Comparison of ENCODE assay signal across 26 cellular contexts in genomic region chr2:51000849-51001617, GRCh38. TPM values are rescaled to one million over a fixed set of nuclear protein-coding genes. Genes with fewer than 3 reads are reported as not detected.
A peak's percentile ranks its signal among the peaks of the same experiment; 100 is the strongest.
DNase-seq lines count a peak whose midpoint lies in the region; ATAC-seq, FAIRE-seq and TF ChIP-seq lines count a peak whose summit lies in the region.
"Had no signal": no experiment of that assay in that cellular context is flagged by ENCODE, and none has a peak within 500 bp of the region (broad histone marks: within the 10 kb centered on the region; RNA-seq: fewer than 3 reads in every experiment).

No MANE protein-coding gene starts in this region.

- no peaks in the 10 kb centered on the region for H3K36me3 ChIP-seq in HUES64 (ENCODE audit: insufficient read depth, low read length)
- no peaks in the 10 kb centered on the region for H3K36me3 ChIP-seq in H1 (ENCODE audit: control insufficient read depth in 2 of 4, insufficient read depth in 4 of 4, low read length in 3 of 4)
- H3K36me3 ChIP-seq in smooth muscle cell (ENCODE audit: low read depth), result no peaks in the 10 kb centered on the region
- H3K36me3 ChIP-seq in heart left ventricle, result no peaks in the 10 kb centered on the region
- no peaks in the 10 kb centered on the region for H3K36me3 ChIP-seq in MG63
- H3K36me3 ChIP-seq: cardiac muscle cell, pancreas had no signal

- H2BK15ac ChIP-seq in H1 (ENCODE audit: low read length), result no peak overlapping the region

- H2BK120ac ChIP-seq in H1 (replicated peaks; ENCODE audit: low read depth, low read length), result no peak overlapping the region

- TF ChIP-seq EP300 in H1 (IDR thresholded peaks at IDR 0.05; ENCODE audit: borderline replicate concordance in 1 of 2, low read depth in 2 of 2, low read length in 2 of 2), result no peak; a peak in 1 of 3 replicates

- H3K4ac ChIP-seq in H1 (replicated peaks; ENCODE audit: insufficient read length, low read depth, low read length), result no peak overlapping the region

- no peak overlapping the region for H2BK5ac ChIP-seq in H1 (ENCODE audit: low read depth, low read length)

- POLR2A ChIA-PET in H1 (lab: Charles Lee; ENCODE audit: partially characterized antibody), result interaction anchor here (0.7 kb wide), 1 partner anchor 31 kb away, joined by 3 read pairs; the partner anchor contains the start of gene NRXN1

- no peak overlapping the region for H4K5ac ChIP-seq in H1 (ENCODE audit: insufficient read length, low read depth, low read length)

- DNase-seq in H1 (ENCODE audit: low read depth in 1 of 2, low spot score in 2 of 2) (peak in 1 of 2 experiments; percentile 17), inferior parietal cortex (ENCODE audit: extremely low spot score) (peak; percentile 76), smooth muscle cell (lab: John Stamatoyannopoulos, UW; ENCODE audit: unreplicated experiment) (no peak), hepatic stellate cell (ENCODE audit: low spot score) (no peak), heart left ventricle (no peak), MG63 (no peak)
- DNase-seq: activated CD4-positive, CD25-positive, alpha-beta regulatory T cell treated with anti-CD3 and anti-CD28 coated beads, Interleukin-2, amount 50 U/mL, for 72 hours; activated CD8-positive, alpha-beta T cell treated with anti-CD3 and anti-CD28 coated beads for 36 hours; activated gamma-delta T cell; activated T-cell treated with anti-CD3 and anti-CD28 coated beads for 4 hours; cortex of kidney; DMS 273 treated with DMSO at 0.1 percent for 48 hours; HCEC 1CT; kidney glomerular epithelial cell; NCI-H1436; NCI-H2171 treated with DMSO at 0.1 percent for 48 hours; NCI-H774; pancreas had no signal

- H3K23ac ChIP-seq in H1 (ENCODE audit: insufficient read length), result no peak overlapping the region

- intact Hi-C loops in heart left ventricle (cut with DNase I), result no loop called here

- H3K56ac ChIP-seq in H1 (replicated peaks; ENCODE audit: insufficient read length, low read depth, low read length), result no peak overlapping the region

- peak overlapping the region; percentile 87 for H3K27ac ChIP-seq in HUES64 (ENCODE audit: low read depth, low read length)
- H3K27ac ChIP-seq in H1 (ENCODE audit: low read depth, low read length), result no peak overlapping the region
- H3K27ac ChIP-seq in smooth muscle cell (ENCODE audit: low read depth), result no peak overlapping the region
- H3K27ac ChIP-seq in heart left ventricle, result no peak overlapping the region
- H3K27ac ChIP-seq: cardiac muscle cell, pancreas had no signal

- H3K27me3 ChIP-seq in HUES64 (ENCODE audit: insufficient read depth, low read length), result no peaks in the 10 kb centered on the region
- no peaks in the 10 kb centered on the region for H3K27me3 ChIP-seq in H1 (replicated peaks in 1 of 4; ENCODE audit: control insufficient read depth in 3 of 4, extremely low read depth in 1 of 4, insufficient read depth in 3 of 4, low read length in 3 of 4)
- H3K27me3 ChIP-seq in smooth muscle cell (ENCODE audit: low read depth), result no peaks in the 10 kb centered on the region
- H3K27me3 ChIP-seq in heart left ventricle, result no peaks in the 10 kb centered on the region
- H3K27me3 ChIP-seq in MG63, result no peaks in the 10 kb centered on the region
- H3K27me3 ChIP-seq: cardiac muscle cell, pancreas had no signal

- no peaks in the 10 kb centered on the region for H3K79me1 ChIP-seq in H1 (ENCODE audit: low read depth, low read length)

- H3K4me1 ChIP-seq in HUES64 (ENCODE audit: insufficient read depth, low read length) (peaks cover 61% of the 10 kb centered on the region), H1 (replicated peaks in 1 of 4; ENCODE audit: control insufficient read depth in 3 of 4, insufficient read depth in 4 of 4, low read length in 3 of 4) (peaks cover 2 to 26% (median 12%) of the 10 kb centered on the region in 4 experiments; a peak in 6 of 7 replicates), smooth muscle cell (ENCODE audit: low read depth) (peaks cover 26% of the 10 kb centered on the region), heart left ventricle (no peaks in the 10 kb centered on the region)
- H3K4me1 ChIP-seq: pancreas had no signal

- no peaks in the 10 kb centered on the region for H3K23me2 ChIP-seq in H1 (ENCODE audit: low read depth, low read length)

- no peak overlapping the region for H2AK5ac ChIP-seq in H1 (ENCODE audit: low read depth, low read length)

- peak overlapping the region; percentile 11; the same call in 1 of the 2 replicates for H3K9ac ChIP-seq in HUES64 (ENCODE audit: low read depth, low read length)
- no peak overlapping the region for H3K9ac ChIP-seq in H1 (replicated peaks in 1 of 4; ENCODE audit: extremely low read depth in 1 of 4, low read depth in 3 of 4, low read length in 3 of 4)
- no peak overlapping the region for H3K9ac ChIP-seq in smooth muscle cell (ENCODE audit: low read depth)

- no peak overlapping the region for H3K18ac ChIP-seq in H1 (ENCODE audit: extremely low read depth, low read length)

- no peak for ATAC-seq in heart left ventricle
- no peak for ATAC-seq in GM19023 (IDR thresholded peaks at IDR 0.05; ENCODE audit: unreplicated experiment)
- ATAC-seq: activated CD8-positive, alpha-beta T cell treated with anti-CD3 and anti-CD28 coated beads for 36 hours; pancreas; Right ventricle myocardium inferior had no signal

- H3K4me3 ChIP-seq in HUES64 (ENCODE audit: low read length) (peak overlapping the region; percentile 15; the same call in 1 of the 2 replicates), H1 (ENCODE audit: extremely low read depth in 1 of 4, insufficient read depth in 2 of 4, low read depth in 3 of 4, low read length in 4 of 4) (peak overlapping the region in 1 of 4 experiments; percentile 39; a peak in 1 of 8 replicates), smooth muscle cell (no peak overlapping the region), heart left ventricle (no peak overlapping the region), MG63 (no peak overlapping the region)
- H3K4me3 ChIP-seq: cardiac muscle cell, pancreas had no signal

- FAIRE-seq in H1 (lab: Jason Lieb, UNC), result peak; percentile 65
- FAIRE-seq: endothelial cell of umbilical vein, pancreas had no signal

- no peak for TF ChIP-seq CTCF in H1 (IDR thresholded peaks at IDR 0.05; ENCODE audit: control extremely low read depth in 1 of 3, insufficient read depth in 1 of 3, low read depth in 1 of 3, low read length in 3 of 3)
- TF ChIP-seq CTCF in smooth muscle cell (IDR thresholded peaks at IDR 0.05; ENCODE audit: borderline replicate concordance, insufficient read depth, poor library complexity, severe bottlenecking), result no peak
- no peak for TF ChIP-seq CTCF in heart left ventricle (IDR thresholded peaks at IDR 0.05)

- CTCF ChIA-PET in H1 (lab: Charles Lee; ENCODE audit: partially characterized antibody), result interaction anchor here (0.5 kb wide), 1 partner anchor 105 kb away, joined by 3 read pairs; no protein-coding TSS in a partner anchor

- no peak overlapping the region for H4K8ac ChIP-seq in H1 (ENCODE audit: extremely low read depth, insufficient read depth, low read length)

- TF ChIP-seq POLR2A in H1 (IDR thresholded peaks at IDR 0.05; ENCODE audit: control extremely low read depth in 1 of 2, low read depth in 2 of 2, low read length in 2 of 2) (no peak), heart left ventricle (IDR thresholded peaks at IDR 0.05) (no peak)

- no peak overlapping the region for H3K14ac ChIP-seq in H1 (ENCODE audit: insufficient read length)

- no peak overlapping the region for H2AFZ ChIP-seq in H1 (ENCODE audit: low read length)
- H2AFZ ChIP-seq in smooth muscle cell (ENCODE audit: low read depth), result peak overlapping the region; percentile 63

- peak overlapping the region; percentile 26 to 52 for H3K4me2 ChIP-seq in H1 (ENCODE audit: insufficient read depth in 1 of 2, low read depth in 2 of 2, low read length in 2 of 2)
- no peak overlapping the region for H3K4me2 ChIP-seq in smooth muscle cell

- H3K79me2 ChIP-seq in H1 (ENCODE audit: control insufficient read depth in 1 of 2, insufficient read depth in 2 of 2, low read length in 2 of 2) (peaks cover 0 to 36% of the 10 kb centered on the region in 2 experiments; a peak in 2 of 4 replicates), smooth muscle cell (ENCODE audit: low read depth) (no peaks in the 10 kb centered on the region)

- no peak overlapping the region for H4K91ac ChIP-seq in H1 (replicated peaks; ENCODE audit: insufficient read length, low read length)

- H3K9me3 ChIP-seq in HUES64 (ENCODE audit: insufficient read depth, low read depth, low read length) (no peaks in the 10 kb centered on the region), H1 (ENCODE audit: insufficient read depth in 2 of 2, low read depth in 1 of 2, low read length in 1 of 2) (no peaks in the 10 kb centered on the region), smooth muscle cell (replicated peaks; ENCODE audit: low read depth) (no peaks in the 10 kb centered on the region), heart left ventricle (no peaks in the 10 kb centered on the region), MG63 (no peaks in the 10 kb centered on the region; the same call in 1 of the 2 replicates)
- H3K9me3 ChIP-seq: pancreas had no signal

- H3F3A ChIP-seq in smooth muscle cell (ENCODE audit: low read depth), result no peaks in the 10 kb centered on the region

- H2BK12ac ChIP-seq in H1 (ENCODE audit: low read depth, low read length), result no peak overlapping the region

- no peak for TF ChIP-seq RAD21 in H1 (IDR thresholded peaks at IDR 0.05 in 1 of 2, conservative IDR thresholded peaks at IDR 0.05 in 1 of 2; ENCODE audit: low read depth in 2 of 2, low read length in 2 of 2)

- H4K20me1 ChIP-seq in H1 (replicated peaks in 1 of 2; ENCODE audit: control insufficient read depth in 1 of 2, insufficient read depth in 2 of 2, low read length in 2 of 2) (no peaks in the 10 kb centered on the region), smooth muscle cell (ENCODE audit: low read depth) (no peaks in the 10 kb centered on the region)

- no peak overlapping the region for H2BK20ac ChIP-seq in H1 (ENCODE audit: low read length)

- 46% methylated on average over 2 of the region's 5 CpGs for WGBS in HUES64
- 1% methylated on average over 5 of the region's 5 CpGs; no CpG with 5 or more reads in 1 of the 2 experiments for WGBS in H1 (ENCODE audit: extremely low coverage in 1 of 2, insufficient coverage in 1 of 2, insufficient read length in 1 of 2, insufficient replicate concordance in 2 of 2, low coverage in 1 of 2, low lambda C conversion rate in 2 of 2, missing lambda C conversion rate in 1 of 2), 2 experiments
- 11% methylated on average over 5 of the region's 5 CpGs for WGBS in smooth muscle cell (ENCODE audit: low lambda C conversion rate)
- WGBS in heart left ventricle, 4 donors, result 33 to 41% (median 39%) methylated on average over 5 of the region's 5 CpGs

RNA-seq across cellular contexts. Expression of gene NRXN1, which starts 30.9 kb away (rescaled TPM):
- 4.3 TPM for polyA plus RNA-seq in HUES64 (2013, experiment 1 of 2)
- 5.6 TPM for polyA plus RNA-seq in HUES64 (2013, experiment 2 of 2)
- total RNA-seq in H1 (2021; fragmentation: NEBNext Ultra II Directional; extraction: Animal tissue kit (Norgen Biotek cat#: 25700)), result 18.8 and 20.2 TPM in 2 replicates
- 9.9 and 12.3 TPM in 2 replicates for polyA plus RNA-seq in H1 (2011; rRNA removed)
- 12.6 TPM for polyA plus RNA-seq in H1 (2011; cell fraction: cytosol; rRNA removed)
- 26.7 TPM for polyA plus RNA-seq in H1 (2011; cell fraction: nucleus; rRNA removed)
- 9.4 to 20.3 TPM (median 12.6 TPM) in 4 replicates for polyA plus RNA-seq in H1 (2012, experiment 1 of 2)
- 1.4 TPM for polyA plus RNA-seq in H1 (2012, experiment 2 of 2)
- 21.0 TPM for polyA plus RNA-seq in H1 (2013, experiment 1 of 2)
- polyA plus RNA-seq in H1 (2013, experiment 2 of 2), result 16.5 TPM
- polyA minus RNA-seq in H1 (2011; rRNA and poly(A)+ RNA removed), result 113 and 158 TPM in 2 replicates
- polyA minus RNA-seq in H1 (2011; cell fraction: cytosol; rRNA and poly(A)+ RNA removed), result 27.0 TPM
- polyA minus RNA-seq in H1 (2011; cell fraction: nucleus; rRNA and poly(A)+ RNA removed), result 313 TPM
- 0.27 and 0.45 TPM in 2 replicates for total RNA-seq in smooth muscle cell
- 0.20 and 1.3 TPM in 2 replicates for polyA plus RNA-seq in smooth muscle cell
- total RNA-seq in heart left ventricle, result 1 to 10 TPM; 2.0 to 9.4 (median 5.2) TPM
- 1 to 10 TPM in 1 of 2 donors, under 1 TPM in 1; 0.94 to 1.3 TPM for polyA plus RNA-seq in heart left ventricle
- total RNA-seq in MG63 (2014; rRNA removed; shearing (Covaris generic); ENCODE audit: low replicate concordance), result not detected in 2 replicates
- total RNA-seq: activated CD8-positive, alpha-beta T cell treated with anti-CD3 and anti-CD28 coated beads for 36 hours; endothelial cell of umbilical vein; lung microvascular endothelial cell; MCF 10A; OCI-LY7 had no signal
- polyA plus RNA-seq: endothelial cell of umbilical vein had no signal
